8 cellular contexts compared by ENCODE assay signal in genomic region chr9:35691325-35691631, GRCh38. TPM values are rescaled to one million over a fixed set of nuclear protein-coding genes. Genes with fewer than 3 reads are reported as not detected.
DNase-seq lines count a peak whose midpoint lies in the region; ATAC-seq and TF ChIP-seq lines count a peak whose summit lies in the region.

No MANE protein-coding gene starts in this region.

- peaks cover 3% of the 10 kb centered on the region for H3K27me3 Mint-ChIP-seq in GM23338 (ENCODE audit: insufficient read depth, low read depth, poor library complexity)
- no peaks in the 10 kb centered on the region for H3K27me3 Mint-ChIP-seq in T-cell

- peaks cover 33% of the 10 kb centered on the region for H3K4me1 Mint-ChIP-seq in GM23338
- peaks cover 25 to 29% (median 28%) of the 10 kb centered on the region in 3 donors for H3K4me1 Mint-ChIP-seq in T-cell

- H3F3A ChIP-seq in GM23338 (replicated peaks; ENCODE audit: low read depth): no peaks in the 10 kb centered on the region

- no peaks in the 10 kb centered on the region for H3K9me3 ChIP-seq in gastrocnemius medialis

- H3K27me3 ChIP-seq in GM23338 (ENCODE audit: insufficient read depth) (no peaks in the 10 kb centered on the region), gastrocnemius medialis (no peaks in the 10 kb centered on the region)

- no peak for TF ChIP-seq POLR2A in gastrocnemius medialis (IDR thresholded peaks at IDR 0.05)

- intact Hi-C loops in gastrocnemius medialis (cut with DNase I; ENCODE audit: low total_unique reads): loop anchor here (1.0 to 2.0 kb wide), 2 partner anchors 42 to 45 kb away; partner anchors contain the start of genes CREB3 and TLN1

- no peaks in the 10 kb centered on the region; the same call in 1 of the 2 replicates for H3K36me3 ChIP-seq in GM23338 (ENCODE audit: insufficient read depth)
- H3K36me3 ChIP-seq in gastrocnemius medialis: no peaks in the 10 kb centered on the region

- in situ Hi-C loops in gastrocnemius medialis (cut with MboI; ENCODE audit: low sequenced_read_pairs in 4 of 4): loop anchor here in 1 of 4 donors (10.0 kb wide), 1 partner anchor 46 kb away; no protein-coding TSS in a partner anchor

- DNase-seq in GM23338 (ENCODE audit: low spot score) (peak; percentile 60), T-cell (no peak), fibroblast of villous mesenchyme (ENCODE audit: low read depth) (no peak), gastrocnemius medialis (no peak), NCI-H446 treated with DMSO at 0.1 percent for 48 hours (lab: John Stamatoyannopoulos, UW) (no peak), HEK293T (ENCODE audit: extremely low spot score) (no peak), AG08395 (ENCODE audit: low spot score) (no peak)

- H3K27ac Mint-ChIP-seq in GM23338 (peak overlapping the region; percentile 79; the same call in 1 of the 2 replicates), T-cell (peak overlapping the region; percentile 80 to 84)

- H3K4me3 ChIP-seq in GM23338 (peak overlapping the region; percentile 94), fibroblast of villous mesenchyme (ENCODE audit: low read depth, low read length) (peak overlapping the region; percentile 92), gastrocnemius medialis (peak overlapping the region; percentile 77 to 96 (median 87))

- H4K20me1 ChIP-seq in GM23338 (replicated peaks; ENCODE audit: insufficient read depth): peaks cover 6% of the 10 kb centered on the region; the same call in 1 of the 2 replicates

- POLR2A ChIA-PET in T-cell (lab: Charles Lee): interaction anchor here in 1 of 2 donors (0.6 to 0.7 kb wide), 2 partner anchors 43 to 87 kb away, joined by 3 to 4 read pairs; no protein-coding TSS in a partner anchor
- POLR2A ChIA-PET in HEK293T (lab: Yijun Ruan, JAX): interaction anchor here (0.6 to 1.9 kb wide), 6 partner anchors 10 to 41 kb away, joined by 3 to 14 read pairs (median 4); partner anchors contain the start of genes ARHGEF39, CCDC107, CREB3 and RMRP

- H3K4me2 ChIP-seq in GM23338: peak overlapping the region; percentile 96

- no peaks in the 10 kb centered on the region; the same call in 1 of the 3 replicates for H3K9me3 Mint-ChIP-seq in GM23338
- no peaks in the 10 kb centered on the region for H3K9me3 Mint-ChIP-seq in T-cell

- H3K4me1 ChIP-seq in GM23338 (ENCODE audit: insufficient read depth): peaks cover 17% of the 10 kb centered on the region; the same call in 1 of the 2 replicates
- peaks cover 29 to 31% of the 10 kb centered on the region in 2 donors for H3K4me1 ChIP-seq in gastrocnemius medialis

- H3K79me2 ChIP-seq in GM23338 (replicated peaks; ENCODE audit: insufficient read depth): peaks cover 22% of the 10 kb centered on the region

- H3K9me2 ChIP-seq in GM23338 (ENCODE audit: insufficient read depth): no peaks in the 10 kb centered on the region

- peak overlapping the region; percentile 95 for H3K4me3 Mint-ChIP-seq in GM23338
- H3K4me3 Mint-ChIP-seq in T-cell: peak overlapping the region; percentile 82 to 87 (median 83)

- peak overlapping the region; percentile 92; the same call in 1 of the 2 replicates for H2AFZ ChIP-seq in GM23338

- H3K36me3 Mint-ChIP-seq in GM23338 (ENCODE audit: low read depth): peaks cover 27% of the 10 kb centered on the region
- peaks cover under 1% of the 10 kb centered on the region for H3K36me3 Mint-ChIP-seq in T-cell

- TF ChIP-seq CTCF in GM23338 (conservative IDR thresholded peaks at IDR 0.05; ENCODE audit: low read depth in 2 of 2) (no peak), fibroblast of villous mesenchyme (IDR thresholded peaks at IDR 0.05; ENCODE audit: insufficient read depth, low read depth, low read length) (no peak), gastrocnemius medialis (IDR thresholded peaks at IDR 0.05 in 4 of 5, conservative IDR thresholded peaks at IDR 0.05 in 1 of 5) (no peak)

- H3K27ac ChIP-seq in GM23338 (ENCODE audit: low read depth) (no peak overlapping the region; the same call in 1 of the 2 replicates), gastrocnemius medialis (peak overlapping the region; percentile 97 to 99 (median 98))

- CTCF ChIA-PET in T-cell (lab: Charles Lee) (no interaction called here), HEK293T (lab: Yijun Ruan, JAX) (interaction anchor here (1.4 kb wide), 1 partner anchor 33 kb away, joined by 5 read pairs; the partner anchor contains the start of gene CCDC107)

- ATAC-seq in GM23338 (peak; percentile 38), T-cell (replicated peaks in 1 of 4) (no peak), gastrocnemius medialis (peak; percentile 0 to 5), GM21381 (IDR thresholded peaks at IDR 0.05; ENCODE audit: unreplicated experiment) (no peak)

TF ChIP-seq in GM23338, 12 proteins besides CTCF, POLR2A, EP300 and RAD21 (continues in another document):
- no peak for TF ChIP-seq JUNB (IDR thresholded peaks at IDR 0.05; ENCODE audit: unreplicated experiment)

TF ChIP-seq in HEK293T, 16 proteins besides CTCF, POLR2A, EP300 and RAD21:
- TF ChIP-seq NFRKB (IDR thresholded peaks at IDR 0.05) (no peak), SUZ12 (IDR thresholded peaks at IDR 0.05) (no peak), HDGF (IDR thresholded peaks at IDR 0.05; ENCODE audit: borderline replicate concordance) (no peak), SP1 (IDR thresholded peaks at IDR 0.05) (no peak), L3MBTL2 (conservative IDR thresholded peaks at IDR 0.05) (no peak), FOXK2 (IDR thresholded peaks at IDR 0.05) (no peak), BHLHE40 (IDR thresholded peaks at IDR 0.05; ENCODE audit: borderline replicate concordance) (no peak), FOXA1 (IDR thresholded peaks at IDR 0.05) (no peak), CTBP1 (IDR thresholded peaks at IDR 0.05; ENCODE audit: borderline replicate concordance) (no peak), ZNF384 (IDR thresholded peaks at IDR 0.05) (no peak), PKNOX1 (IDR thresholded peaks at IDR 0.05) (no peak), LEF1 (IDR thresholded peaks at IDR 0.05; ENCODE audit: borderline replicate concordance) (no peak), FOXM1 (IDR thresholded peaks at IDR 0.05; ENCODE audit: borderline replicate concordance) (no peak), ELF4 (IDR thresholded peaks at IDR 0.05) (no peak), TARDBP (IDR thresholded peaks at IDR 0.05) (no peak), ARNT (IDR thresholded peaks at IDR 0.05) (no peak)

RNA-seq across cellular contexts. Expression of gene TPM2, which starts 1.6 kb away (rescaled TPM):
- total RNA-seq in GM23338 (2014; rRNA removed; shearing (Covaris generic)): 116 and 141 TPM in 2 replicates
- 488 and 540 TPM in 2 replicates for polyA plus RNA-seq in GM23338 (2016; fragmentation: Nextera tagmentation; extraction: Ambion mirVana)
- total RNA-seq in T-cell (10 to 100 TPM; 21.4 to 66.0 (median 57.5) TPM), fibroblast of villous mesenchyme (1,636 and 1,893 TPM in 2 replicates), gastrocnemius medialis (1,000 to 10,000 TPM; 6,121 to 7,913 (median 7,020) TPM)

RNA-seq across cellular contexts. Expression of gene CA9, which starts 17.6 kb away (rescaled TPM):
- total RNA-seq in GM23338 (2014; rRNA removed; shearing (Covaris generic)): not detected in 2 replicates
- 1.1 and 2.2 TPM in 2 replicates for polyA plus RNA-seq in GM23338 (2016; fragmentation: Nextera tagmentation; extraction: Ambion mirVana)
- under 1 TPM in 2 of 5 donors, not detected in 3; 0.19 to 0.46 TPM for total RNA-seq in T-cell
- total RNA-seq in fibroblast of villous mesenchyme: under 0.01 TPM in 1 of 2 replicates, not detected in the other
- total RNA-seq in gastrocnemius medialis: not detected

RNA-seq across cellular contexts. Expression of gene ARHGEF39, which starts 26.3 kb away (rescaled TPM):
- total RNA-seq in GM23338 (2014; rRNA removed; shearing (Covaris generic)): 16.8 and 25.7 TPM in 2 replicates
- polyA plus RNA-seq in GM23338 (2016; fragmentation: Nextera tagmentation; extraction: Ambion mirVana): 25.2 and 31.0 TPM in 2 replicates
- total RNA-seq in T-cell (1 to 10 TPM in 2 of 5 donors, under 1 TPM in 3; 0.12 to 1.3 (median 0.57) TPM), fibroblast of villous mesenchyme (0.97 and 3.0 TPM in 2 replicates), gastrocnemius medialis (under 1 TPM in 2 of 4 donors, not detected in 2; 0.07 to 0.10 TPM)

RNA-seq across cellular contexts. Expression of gene CCDC107, which starts 33.2 kb away (rescaled TPM):
- total RNA-seq in GM23338 (2014; rRNA removed; shearing (Covaris generic)): 2.4 and 6.9 TPM in 2 replicates
- 18.4 and 20.8 TPM in 2 replicates for polyA plus RNA-seq in GM23338 (2016; fragmentation: Nextera tagmentation; extraction: Ambion mirVana)
- total RNA-seq in T-cell: 10 to 100 TPM; 17.7 to 29.8 (median 27.5) TPM
- 18.1 and 18.7 TPM in 2 replicates for total RNA-seq in fibroblast of villous mesenchyme
- 10 to 100 TPM; 21.9 to 45.3 (median 31.5) TPM for total RNA-seq in gastrocnemius medialis

RNA-seq across cellular contexts. Expression of gene RMRP, which starts 33.5 kb away (rescaled TPM):
- 8,626 and 33,360 TPM in 2 replicates for total RNA-seq in GM23338 (2014; rRNA removed; shearing (Covaris generic))
- 15.3 and 43.0 TPM in 2 replicates for polyA plus RNA-seq in GM23338 (2016; fragmentation: Nextera tagmentation; extraction: Ambion mirVana)
- total RNA-seq in T-cell (over 10,000 TPM; 10,537 to 37,987 (median 30,491) TPM), fibroblast of villous mesenchyme (103,191 and 163,599 TPM in 2 replicates), gastrocnemius medialis (100 to 1,000 TPM; 115 to 715 (median 367) TPM)

Comparison
In these comparisons a context has a peak if more than half of its experiments do, and no peak if none do; other contexts are left out.
1. ATAC-seq: peak in GM23338 (single experiment) and gastrocnemius medialis (2 of 2); none in T-cell (0 of 4) and GM21381 (single experiment).
2. RNA of gene TPM2, which starts 1.6 kb away (total RNA-seq): 6,121 to 7,913 TPM in gastrocnemius medialis and 1,636 to 1,893 TPM in fibroblast of villous mesenchyme; 116 to 141 TPM in GM23338 and 21.4 to 66.0 TPM in T-cell; every median in the first group is over 10 times any median in the second.
3. Peak in every context shown above with its lines, with median percentiles within 50 percentile points of each other: H3K4me3 ChIP-seq.